ENCODE assay signal across 7 cellular contexts in the genomic region with DNA sequence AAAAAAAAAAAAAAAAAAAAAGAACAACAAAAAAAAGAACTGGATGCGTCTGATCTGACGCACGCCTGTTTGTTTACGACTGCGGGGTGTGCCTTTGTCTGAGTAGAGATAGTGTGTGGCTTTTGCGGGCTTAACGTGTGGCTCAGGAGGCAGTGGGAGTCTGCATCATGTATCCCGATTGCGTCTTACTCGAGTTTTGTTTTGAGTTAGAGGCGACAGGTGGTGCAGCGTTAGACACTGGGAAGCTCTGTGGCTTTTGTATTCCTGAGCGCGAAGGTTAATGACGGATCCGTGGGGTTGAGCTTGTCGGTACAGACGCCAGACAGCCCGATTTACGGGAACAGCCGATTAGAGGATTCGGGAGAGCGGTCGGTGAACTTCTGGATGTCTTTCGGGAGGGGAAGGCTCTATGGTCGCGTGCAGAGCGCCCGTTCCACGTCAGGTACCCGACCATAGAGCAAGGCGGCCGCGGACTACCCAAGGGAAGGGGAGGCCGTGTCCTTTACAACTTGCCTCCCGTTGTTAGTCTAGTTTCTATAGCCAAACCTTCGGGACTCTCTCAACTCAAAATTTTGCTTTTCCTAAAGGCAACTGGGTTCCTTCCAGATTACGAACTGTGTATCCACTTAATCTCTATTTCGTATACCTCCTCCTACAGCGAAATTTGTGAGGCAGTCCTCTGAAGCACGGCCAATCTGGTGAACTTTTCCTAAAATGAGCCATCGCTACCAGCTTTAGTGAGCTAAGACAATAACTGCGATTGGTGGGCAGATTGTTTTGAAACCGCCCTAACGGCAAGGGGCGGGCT.
DNase-seq lines count a peak whose midpoint lies in the region; ATAC-seq and TF ChIP-seq lines count a peak whose summit lies in the region.

No MANE protein-coding gene starts in this region.

- H3K36me3 Mint-ChIP-seq in effector memory CD8-positive, alpha-beta T cell (ENCODE audit: insufficient read depth), result peaks cover 65% of the 10 kb centered on the region

- H3K27me3 ChIP-seq in mucosa of rectum (ENCODE audit: control insufficient read depth in 2 of 2, insufficient read depth in 2 of 2, low read length in 2 of 2), result no peaks in the 10 kb centered on the region

- H3K9me3 ChIP-seq in mucosa of rectum (ENCODE audit: control insufficient read depth in 2 of 2, low read length in 2 of 2), result no peaks in the 10 kb centered on the region

- peaks cover 17 to 29% of the 10 kb centered on the region in 2 donors for H3K4me1 ChIP-seq in mucosa of rectum (ENCODE audit: control insufficient read depth in 2 of 2, insufficient read depth in 2 of 2, low read length in 2 of 2)

- peak overlapping the region; percentile 94 to 98 for H3K9ac ChIP-seq in mucosa of rectum (ENCODE audit: low read depth in 1 of 2, low read length in 2 of 2)

- peak overlapping the region; percentile 92 to 97 for H3K4me3 Mint-ChIP-seq in effector memory CD8-positive, alpha-beta T cell

- no peaks in the 10 kb centered on the region for H3K9me3 Mint-ChIP-seq in effector memory CD8-positive, alpha-beta T cell

- peak overlapping the region; percentile 100 for H3K27ac ChIP-seq in mucosa of rectum (ENCODE audit: low read depth in 2 of 2, low read length in 2 of 2)

- peak; percentile 51 for TF ChIP-seq POLR2A in GM15510 (IDR thresholded peaks at IDR 0.05; ENCODE audit: borderline replicate concordance, extremely low read depth, insufficient read length)

- ATAC-seq in HG02885 (IDR thresholded peaks at IDR 0.05; ENCODE audit: poor library complexity, unreplicated experiment), result peak; percentile 17
- ATAC-seq in effector memory CD8-positive, alpha-beta T cell (replicated peaks), result peak; percentile 53

- peaks cover 45 to 47% of the 10 kb centered on the region in 2 donors for H3K4me1 Mint-ChIP-seq in effector memory CD8-positive, alpha-beta T cell (ENCODE audit: low read depth in 2 of 2)

- peak overlapping the region; percentile 85 to 86 for H3K4me3 ChIP-seq in mucosa of rectum (ENCODE audit: low read length in 2 of 2)

- H3K27ac Mint-ChIP-seq in effector memory CD8-positive, alpha-beta T cell, result peak overlapping the region; percentile 100

- peak; percentile 84 for DNase-seq in NCI-H526 treated with DMSO at 0.1 percent for 48 hours (lab: John Stamatoyannopoulos, UW)
- DNase-seq in activated CD8-positive, alpha-beta memory T cell treated with anti-CD3 and anti-CD28 coated beads for 4 hours (ENCODE audit: low read depth in 2 of 2), result peak; percentile 46 to 67
- DNase-seq in effector memory CD8-positive, alpha-beta T cell, result peak; percentile 83 to 89 (median 88)
- DNase-seq in stimulated activated CD8-positive, alpha-beta memory T cell treated with anti-CD3 and anti-CD28 coated beads, Interleukin-4, amount 100 ng/mL, for 4 hours (ENCODE audit: low read depth in 2 of 2, low spot score in 1 of 2), result peak; percentile 47 to 54

- H3K36me3 ChIP-seq in mucosa of rectum (ENCODE audit: control insufficient read depth in 2 of 2, insufficient read depth in 2 of 2, low read length in 2 of 2), result peaks cover 8 to 11% of the 10 kb centered on the region in 2 donors

- no peaks in the 10 kb centered on the region for H3K27me3 Mint-ChIP-seq in effector memory CD8-positive, alpha-beta T cell

Comparison
In these comparisons a context has a peak if more than half of its experiments do, and no peak if none do; other contexts are left out.
1. Peak in every context shown above with its lines: DNase-seq, ATAC-seq, H3K4me3 ChIP-seq and H3K27ac ChIP-seq.